In genomic region chr2:101308432-101309210, GRCh38 we compare ENCODE assay signal across 8 cellular contexts. TPM values are rescaled to one million over a fixed set of nuclear protein-coding genes. Genes with fewer than 3 reads are reported as not detected.
DNase-seq lines count a peak whose midpoint lies in the region; ATAC-seq, FAIRE-seq and TF ChIP-seq lines count a peak whose summit lies in the region.

TSS of gene RNF149 (minus strand) at chr2:101308701. CDS start at chr2:101308588, 113 bp downstream.

- intact Hi-C loops in activated CD4-positive, alpha-beta T cell treated with anti-CD3 and anti-CD28 coated beads for 36 hours (cut with DNase I, micrococcal nuclease): loop anchor here (1.0 to 5.0 kb wide), 12 partner anchors 56 to 1059 kb away; partner anchors contain the start of genes CNOT11 (in 2 of the 2), PDCL3 (in 1 of the 2) and RPL31 (in 1 of the 2)
- intact Hi-C loops in left colon (cut with DNase I, micrococcal nuclease): no loop called here

- peaks cover 67% of the 10 kb centered on the region for H3K4me1 Mint-ChIP-seq in activated CD4-positive, alpha-beta T cell treated with anti-CD3 and anti-CD28 coated beads for 36 hours

- H3K9me3 Mint-ChIP-seq in activated CD4-positive, alpha-beta T cell treated with anti-CD3 and anti-CD28 coated beads for 36 hours (ENCODE audit: low read depth): no peaks in the 10 kb centered on the region

- FAIRE-seq in GM19239 (lab: Jason Lieb, UNC): peak; percentile 60

- H3K27ac Mint-ChIP-seq in activated CD4-positive, alpha-beta T cell treated with anti-CD3 and anti-CD28 coated beads for 36 hours: peak within 1 kb of the TSS; percentile 98

- H3K27me3 ChIP-seq in BE2C: no peaks in the 10 kb centered on the region

- peak; percentile 89 for DNase-seq in BE2C
- DNase-seq in GM19239 (ENCODE audit: insufficient read length, low spot score): peak; percentile 79
- DNase-seq in NCI-H524 (lab: John Stamatoyannopoulos, UW): peak; percentile 69 to 86
- peak; percentile 94 for DNase-seq in activated CD4-positive, alpha-beta T cell treated with anti-CD3 and anti-CD28 coated beads for 36 hours
- peak; percentile 92 for DNase-seq in choroid plexus epithelial cell (ENCODE audit: low read depth)
- peak; percentile 91 to 95 for DNase-seq in left colon
- DNase-seq in stimulated activated CD4-positive, alpha-beta T cell treated with anti-CD3 and anti-CD28 coated beads, Interleukin-1b, Interleukin-23, amount 100 ng/mL, for 48 hours: peak; percentile 88

- TF ChIP-seq CTCF in BE2C (IDR thresholded peaks at IDR 0.05; ENCODE audit: low read depth, low read length) (no peak), choroid plexus epithelial cell (conservative IDR thresholded peaks at IDR 0.05; ENCODE audit: low read depth, low read length) (no peak)

- peaks cover 15% of the 10 kb centered on the region for H3K36me3 Mint-ChIP-seq in activated CD4-positive, alpha-beta T cell treated with anti-CD3 and anti-CD28 coated beads for 36 hours (ENCODE audit: low read depth)

- ATAC-seq in HG03442 (IDR thresholded peaks at IDR 0.05; ENCODE audit: unreplicated experiment): peak; percentile 63
- peak; percentile 63 for ATAC-seq in activated CD4-positive, alpha-beta T cell treated with anti-CD3 and anti-CD28 coated beads for 36 hours
- ATAC-seq in left colon: peak; percentile 88

- H3K4me1 ChIP-seq in BE2C: no peaks in the 10 kb centered on the region; the same call in 1 of the 2 replicates

- no peaks in the 10 kb centered on the region for H3K9me3 ChIP-seq in BE2C

- CTCF ChIA-PET in activated CD4-positive, alpha-beta T cell treated with anti-CD3 and anti-CD28 coated beads for 36 hours (lab: Charles Lee): interaction anchor here (0.5 to 0.7 kb wide), 2 partner anchors 15 to 1050 kb away, joined by 3 read pairs; no protein-coding TSS in a partner anchor

- peak within 1 kb of the TSS; percentile 82 for H3K4me3 Mint-ChIP-seq in activated CD4-positive, alpha-beta T cell treated with anti-CD3 and anti-CD28 coated beads for 36 hours

- no peaks in the 10 kb centered on the region; the same call in 1 of the 2 replicates for H3K36me3 ChIP-seq in BE2C

- POLR2A ChIA-PET in activated CD4-positive, alpha-beta T cell treated with anti-CD3 and anti-CD28 coated beads for 36 hours (lab: Charles Lee): interaction anchor here (0.6 to 1.0 kb wide), 7 partner anchors 21 to 1076 kb away, joined by 3 to 5 read pairs (median 3); partner anchors contain the start of gene CNOT11

- no peaks in the 10 kb centered on the region for H3K27me3 Mint-ChIP-seq in activated CD4-positive, alpha-beta T cell treated with anti-CD3 and anti-CD28 coated beads for 36 hours

- H3K4me3 ChIP-seq in BE2C (ENCODE audit: low read depth, low read length) (peak within 1 kb of the TSS; percentile 77), choroid plexus epithelial cell (ENCODE audit: low read depth, low read length) (peak within 1 kb of the TSS; percentile 85)

RNA-seq across cellular contexts. Expression of gene RNF149, which starts in this region (rescaled TPM):
- 7.9 TPM for polyA plus RNA-seq in BE2C (2012; ENCODE audit: insufficient read depth, insufficient read length, low read depth)
- total RNA-seq in activated CD4-positive, alpha-beta T cell treated with anti-CD3 and anti-CD28 coated beads for 36 hours: 10 to 100 TPM; 23.4 to 29.5 TPM
- total RNA-seq in left colon: 10 to 100 TPM; 56.9 to 57.0 TPM

Comparison
In these comparisons a context has a peak if more than half of its experiments do, and no peak if none do; other contexts are left out.
1. Peak in every context shown above with its lines: DNase-seq, ATAC-seq and H3K4me3 ChIP-seq.
2. intact Hi-C loops: an anchor here in activated CD4-positive, alpha-beta T cell treated with anti-CD3 and anti-CD28 coated beads for 36 hours (1.0 to 5.0 kb wide); none called in left colon.